In the genomic region with DNA sequence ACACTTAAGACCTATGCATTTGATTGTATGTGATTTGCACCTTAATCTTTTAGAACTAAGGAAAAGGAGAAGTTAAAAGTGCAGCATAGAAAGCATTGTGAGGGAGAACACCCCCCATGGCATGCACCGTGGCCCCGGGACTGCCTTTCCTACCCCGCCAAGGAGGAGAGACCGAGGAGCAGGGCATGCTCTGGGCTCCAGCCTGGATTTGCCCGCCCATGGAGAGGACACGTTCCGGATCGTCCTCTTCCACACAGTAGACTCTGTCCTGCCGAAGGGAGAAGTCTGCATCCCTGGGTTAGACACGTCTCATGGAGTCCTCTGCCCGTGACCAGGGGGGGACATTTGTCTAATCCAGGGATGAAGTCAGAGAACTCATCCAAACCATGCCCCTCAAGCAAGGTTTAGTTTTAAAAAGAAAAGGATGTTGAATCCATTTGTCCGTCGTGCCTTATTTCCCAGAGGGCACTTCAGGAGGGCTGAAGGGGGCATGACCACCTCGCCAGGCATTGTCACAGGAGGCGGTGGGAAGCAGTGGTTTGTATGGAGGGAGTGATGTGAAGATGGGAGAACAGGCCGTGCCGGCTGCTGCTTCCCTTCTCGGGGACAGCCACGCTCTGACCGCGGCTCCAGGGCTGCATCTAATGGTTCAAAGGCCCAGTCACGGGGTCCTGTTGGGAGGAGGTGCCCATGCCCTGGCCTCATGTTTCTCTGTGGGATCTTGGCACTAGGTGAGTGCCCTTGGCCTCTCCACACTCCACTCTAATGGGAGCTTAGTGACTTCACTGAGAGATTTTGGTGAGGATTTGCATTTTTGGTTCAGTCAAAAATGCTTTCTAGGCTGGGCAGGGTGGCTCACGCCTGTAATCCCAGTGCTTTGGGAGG, we compare ENCODE assay signal across 19 cellular contexts.
DNase-seq lines count a peak whose midpoint lies in the region; ATAC-seq, FAIRE-seq and TF ChIP-seq lines count a peak whose summit lies in the region.
"Had no signal": no experiment of that assay in that cellular context is flagged by ENCODE, and none has a peak within 500 bp of the region (broad histone marks: within the 10 kb centered on the region; RNA-seq: fewer than 3 reads in every experiment).

No MANE protein-coding gene starts in this region.

- WGBS in psoas muscle, 3 donors: 82 to 87% (median 84%) methylated on average over 23 of the region's 23 CpGs
- WGBS in esophagus squamous epithelium, 2 donors: 81 to 85% methylated on average over 14 to 15 of the region's 23 CpGs

- H3K27ac Mint-ChIP-seq in activated CD4-positive, alpha-beta T cell treated with anti-CD3 and anti-CD28 coated beads, Interleukin-2, amount 10 ng/mL, durations not matched to agents 7 days and 5 days: peak overlapping the region; percentile 26
- H3K27ac Mint-ChIP-seq: HFFc6 had no signal

- ATAC-seq in left colon: peak; percentile 35
- ATAC-seq in psoas muscle: peak in 3 of 4 donors; percentile 27 to 48 (median 31)
- ATAC-seq in GM19455 (IDR thresholded peaks at IDR 0.05; ENCODE audit: unreplicated experiment): no peak

- TF ChIP-seq CTCF in HEK293 (tag by site-specific recombination; IDR thresholded peaks at IDR 0.05): no peak
- TF ChIP-seq CTCF in psoas muscle (IDR thresholded peaks at IDR 0.05): no peak
- no peak for TF ChIP-seq CTCF in esophagus squamous epithelium (IDR thresholded peaks at IDR 0.05)

- no peak for DNase-seq in activated CD4-positive, alpha-beta T cell treated with anti-CD3 and anti-CD28 coated beads, Interleukin-2, amount 10 ng/mL, durations not matched to agents 7 days and 5 days
- DNase-seq in activated CD4-positive, alpha-beta T cell treated with anti-CD3 and anti-CD28 coated beads, Interleukin-2, amount 50 U/mL, for 48 hours: no peak
- no peak for DNase-seq in left colon
- DNase-seq in psoas muscle: no peak
- DNase-seq in esophagus squamous epithelium (lab: John Stamatoyannopoulos, UW): no peak
- DNase-seq in urothelium cell line (ENCODE audit: low spot score): no peak
- DNase-seq: DMS53, HFFc6, NCI-H1092 treated with DMSO at 0.1 percent for 48 hours, NCI-H187, NCI-H2171, NCI-H446 treated with DMSO at 0.1 percent for 48 hours, NCI-H774, SHP77 had no signal

- H3K4me3 Mint-ChIP-seq in activated CD4-positive, alpha-beta T cell treated with anti-CD3 and anti-CD28 coated beads, Interleukin-2, amount 10 ng/mL, durations not matched to agents 7 days and 5 days: no peak overlapping the region
- H3K4me3 Mint-ChIP-seq: CD14-positive monocyte, HFFc6 had no signal

- TF ChIP-seq POLR2A in esophagus squamous epithelium (IDR thresholded peaks at IDR 0.05): no peak

- no peaks in the 10 kb centered on the region for H3K4me1 Mint-ChIP-seq in activated CD4-positive, alpha-beta T cell treated with anti-CD3 and anti-CD28 coated beads, Interleukin-2, amount 10 ng/mL, durations not matched to agents 7 days and 5 days
- H3K4me1 Mint-ChIP-seq: CD14-positive monocyte had no signal

- H3K9me3 Mint-ChIP-seq in activated CD4-positive, alpha-beta T cell treated with anti-CD3 and anti-CD28 coated beads, Interleukin-2, amount 10 ng/mL, durations not matched to agents 7 days and 5 days: peaks cover 2% of the 10 kb centered on the region
- H3K9me3 Mint-ChIP-seq: HFFc6 had no signal

- POLR2A ChIA-PET in activated CD4-positive, alpha-beta T cell treated with anti-CD3 and anti-CD28 coated beads, Interleukin-2, amount 10 ng/mL, durations not matched to agents 7 days and 5 days (lab: Charles Lee): no interaction called here
- POLR2A ChIA-PET in HEK293 (lab: Yijun Ruan, JAX): no interaction called here

- CTCF ChIA-PET in activated CD4-positive, alpha-beta T cell treated with anti-CD3 and anti-CD28 coated beads, Interleukin-2, amount 10 ng/mL, durations not matched to agents 7 days and 5 days (lab: Charles Lee): no interaction called here
- CTCF ChIA-PET in HEK293 (lab: Yijun Ruan, JAX): interaction anchor here (0.6 to 1.4 kb wide), 3 partner anchors 11 to 237 kb away, joined by 3 to 7 read pairs (median 3); no protein-coding TSS in a partner anchor

- peaks cover 20% of the 10 kb centered on the region for H3K36me3 Mint-ChIP-seq in activated CD4-positive, alpha-beta T cell treated with anti-CD3 and anti-CD28 coated beads, Interleukin-2, amount 10 ng/mL, durations not matched to agents 7 days and 5 days (ENCODE audit: low read depth)

- H3K27me3 ChIP-seq in psoas muscle (ENCODE audit: insufficient read depth in 3 of 3, low read length in 2 of 3): no peaks in the 10 kb centered on the region
- H3K27me3 ChIP-seq in esophagus squamous epithelium: no peaks in the 10 kb centered on the region

- FAIRE-seq in urothelium cell line (lab: Jason Lieb, UNC): no peak
- FAIRE-seq: A204.1, RCC 7860 had no signal

- H3K9me3 ChIP-seq in HEK293 (ENCODE audit: control insufficient read depth, insufficient read depth, low read depth, low read length) (no peaks in the 10 kb centered on the region), psoas muscle (no peaks in the 10 kb centered on the region), esophagus squamous epithelium (no peaks in the 10 kb centered on the region)

- H3K27me3 Mint-ChIP-seq in activated CD4-positive, alpha-beta T cell treated with anti-CD3 and anti-CD28 coated beads, Interleukin-2, amount 10 ng/mL, durations not matched to agents 7 days and 5 days: peaks cover 8% of the 10 kb centered on the region

- H3K27ac ChIP-seq in HEK293 (ENCODE audit: extremely low read depth, low read depth, low read length) (no peak overlapping the region), psoas muscle (no peak overlapping the region), esophagus squamous epithelium (no peak overlapping the region)

- H3K36me3 ChIP-seq in HEK293 (ENCODE audit: control insufficient read depth in 2 of 2, insufficient read depth in 1 of 2, low read length in 2 of 2): peaks cover 0 to 36% of the 10 kb centered on the region in 2 experiments; a peak in 1 of 3 replicates
- H3K36me3 ChIP-seq in psoas muscle (ENCODE audit: insufficient read depth in 1 of 2, low read depth in 1 of 2): peaks cover 0 to 28% of the 10 kb centered on the region in 2 donors
- H3K36me3 ChIP-seq in esophagus squamous epithelium: peaks cover 12 to 36% (median 17%) of the 10 kb centered on the region in 3 donors

- intact Hi-C loops in left colon (cut with DNase I, micrococcal nuclease): no loop called here
- intact Hi-C loops in psoas muscle (cut with DNase I): no loop called here
- intact Hi-C loops in esophagus squamous epithelium (cut with DNase I): no loop called here

- H3K4me3 ChIP-seq in HEK293 (ENCODE audit: low read depth, low read length) (no peak overlapping the region), psoas muscle (no peak overlapping the region), esophagus squamous epithelium (no peak overlapping the region)

- H3K4me1 ChIP-seq in HEK293 (ENCODE audit: control insufficient read depth, insufficient read depth, low read length) (no peaks in the 10 kb centered on the region), psoas muscle (no peaks in the 10 kb centered on the region), esophagus squamous epithelium (no peaks in the 10 kb centered on the region)

TF ChIP-seq in HEK293, 187 proteins besides CTCF, POLR2A, EP300 and RAD21:
- TF ChIP-seq ZNF600 (tag by site-specific recombination; IDR thresholded peaks at IDR 0.05) (peak; percentile 59), ZNF37A (tag by site-specific recombination; IDR thresholded peaks at IDR 0.05) (no peak)
